ENCODE assay signal across 37 cellular contexts in genomic region chr13:107608736-107609135, GRCh38.
"Had no signal": no experiment of that assay in that cellular context is flagged by ENCODE, and none has a peak within 500 bp of the region (broad histone marks: within the 10 kb centered on the region; RNA-seq: fewer than 3 reads in every experiment).

No MANE protein-coding gene starts in this region.

- FAIRE-seq: bronchial epithelial cell, TTC549 had no signal

- H3K4me1 Mint-ChIP-seq: activated B cell treated with CpG ODN at 0.5 μM for 24 hours; activated CD4-positive, alpha-beta T cell treated with anti-CD3 and anti-CD28 coated beads, Interleukin-2, amount 10 ng/mL, durations not matched to agents 24 days and 14 days; activated naive CD8-positive, alpha-beta T cell treated with anti-CD3 and anti-CD28 coated beads for 36 hours; activated T-helper 17 cell treated with anti-CD3 and anti-CD28 coated beads, Interleukin-2, amount 50 U/mL, for 72 hours; brain; central memory CD8-positive, alpha-beta T cell had no signal

- H3K9me3 ChIP-seq: adrenal gland, ascending aorta had no signal

- H3K4me3 Mint-ChIP-seq: activated B cell treated with CpG ODN at 0.5 μM for 24 hours; activated CD4-positive, alpha-beta memory T cell treated with anti-CD3 and anti-CD28 coated beads for 36 hours; activated CD4-positive, alpha-beta T cell treated with anti-CD3 and anti-CD28 coated beads, Interleukin-2, amount 10 ng/mL, durations not matched to agents 24 days and 14 days; activated CD8-positive, alpha-beta T cell treated with anti-CD3 and anti-CD28 coated beads for 36 hours; activated naive CD4-positive, alpha-beta T cell treated with anti-CD3 and anti-CD28 coated beads for 36 hours; activated naive CD8-positive, alpha-beta T cell treated with anti-CD3 and anti-CD28 coated beads for 36 hours; activated T-cell treated with anti-CD3 and anti-CD28 coated beads, Interleukin-2, amount 50 U/mL, for 4 hours; activated T-cell treated with anti-CD3 and anti-CD28 coated beads, Interleukin-2, amount 50 U/mL, for 72 hours; activated T-helper 1 cell treated with anti-CD3 and anti-CD28 coated beads, Interleukin-12 subunit alpha, Interleukin-12 subunit beta, Interleukin-2, Interleukin-4 antibody, amounts not matched to agents 30 ng/mL and 10 ng/mL and 1 ng/mL, durations not matched to agents 14 hours and 24 hours and 36 hours; activated T-helper 17 cell treated with anti-CD3 and anti-CD28 coated beads, Interleukin-2, amount 50 U/mL, for 72 hours; brain; central memory CD8-positive, alpha-beta T cell; T-helper 1 cell treated with Interleukin-12 subunit alpha and Interleukin-12 subunit beta and Interleukin-4 antibody, amounts not matched to agents 30 μg/mL and 1 μg/mL, for 36 hours; T-helper 2 cell treated with Interferon-gamma antibody and Interleukin-4, amounts not matched to agents 5 μg/mL and 100 μg/mL, for 36 hours had no signal

- H3K36me3 ChIP-seq: adrenal gland, ascending aorta, cardiac muscle cell had no signal

- H3K36me3 Mint-ChIP-seq: activated CD4-positive, alpha-beta memory T cell treated with anti-CD3 and anti-CD28 coated beads for 36 hours; activated naive CD4-positive, alpha-beta T cell treated with anti-CD3 and anti-CD28 coated beads, Interleukin-2, amount 50 U/mL, for 72 hours; activated naive CD8-positive, alpha-beta T cell treated with anti-CD3 and anti-CD28 coated beads for 36 hours; brain had no signal

- ATAC-seq: activated CD8-positive, alpha-beta T cell treated with anti-CD3 and anti-CD28 coated beads for 36 hours; activated naive CD4-positive, alpha-beta T cell treated with anti-CD3 and anti-CD28 coated beads, Interleukin-2, amount 50 U/mL, for 72 hours; activated T-cell treated with anti-CD3 and anti-CD28 coated beads, Interleukin-2, amount 50 U/mL, for 4 hours; activated T-cell treated with anti-CD3 and anti-CD28 coated beads, Interleukin-2, amount 50 U/mL, for 72 hours; activated T-helper 17 cell treated with anti-CD3 and anti-CD28 coated beads, Interleukin-2, amount 50 U/mL, for 72 hours had no signal

- DNase-seq: activated B cell treated with CpG ODN at 0.5 μM for 24 hours; activated CD4-positive, alpha-beta memory T cell treated with anti-CD3 and anti-CD28 coated beads for 36 hours; activated CD4-positive, alpha-beta T cell treated with anti-CD3 and anti-CD28 coated beads for 4 hours; activated CD4-positive, alpha-beta T cell treated with anti-CD3 and anti-CD28 coated beads, Interleukin-2, amount 10 ng/mL, durations not matched to agents 24 days and 14 days; activated CD4-positive, alpha-beta T cell treated with anti-CD3 and anti-CD28 coated beads, Interleukin-2, amount 50 U/mL, for 1 hour; activated CD4-positive, alpha-beta T cell treated with anti-CD3 and anti-CD28 coated beads, Interleukin-2, amount 50 U/mL, for 4 hours; activated CD4-positive, CD25-positive, alpha-beta regulatory T cell treated with anti-CD3 and anti-CD28 coated beads, Interleukin-2, amount 50 U/mL, for 72 hours; activated CD8-positive, alpha-beta memory T cell treated with anti-CD3 and anti-CD28 coated beads, Interleukin-2, amount 50 U/mL, for 4 hours; activated CD8-positive, alpha-beta T cell treated with anti-CD3 and anti-CD28 coated beads for 36 hours; activated effector memory CD4-positive, alpha-beta T cell treated with anti-CD3 and anti-CD28 coated beads, Interleukin-2, amount 50 U/mL, for 16 hours; activated gamma-delta T cell treated with Interleukin-2 at 50 U/mL for 16 hours; activated naive CD4-positive, alpha-beta T cell; activated naive CD4-positive, alpha-beta T cell treated with anti-CD3 and anti-CD28 coated beads for 36 hours; activated naive CD4-positive, alpha-beta T cell treated with anti-CD3 and anti-CD28 coated beads, Interleukin-2, amount 50 U/mL, for 16 hours; activated naive CD8-positive, alpha-beta T cell treated with anti-CD3 and anti-CD28 coated beads for 36 hours; activated T-cell treated with anti-CD3 and anti-CD28 coated beads for 4 hours; activated T-cell treated with anti-CD3 and anti-CD28 coated beads, Interleukin-2, amount 50 U/mL, for 1 hour; activated T-cell treated with anti-CD3 and anti-CD28 coated beads, Interleukin-2, amount 50 U/mL, for 4 hours; activated T-cell treated with anti-CD3 and anti-CD28 coated beads, Interleukin-2, amount 50 U/mL, for 72 hours; adrenal gland; amniotic stem cell; cerebellar nuclear complex; T-helper 1 cell; T-helper 2 cell; T-helper 9 cell had no signal

- H3K27me3 Mint-ChIP-seq: activated B cell treated with CpG ODN at 0.5 μM for 24 hours; activated CD4-positive, alpha-beta memory T cell treated with anti-CD3 and anti-CD28 coated beads for 36 hours; activated CD4-positive, alpha-beta T cell treated with anti-CD3 and anti-CD28 coated beads, Interleukin-2, amount 10 ng/mL, durations not matched to agents 24 days and 14 days; activated CD8-positive, alpha-beta T cell treated with anti-CD3 and anti-CD28 coated beads for 36 hours; activated naive CD8-positive, alpha-beta T cell treated with anti-CD3 and anti-CD28 coated beads for 36 hours; activated T-helper 17 cell treated with anti-CD3 and anti-CD28 coated beads, Interleukin-2, amount 50 U/mL, for 72 hours; brain; central memory CD8-positive, alpha-beta T cell had no signal

- H3K4me1 ChIP-seq: adrenal gland, ascending aorta had no signal

- H3K9me3 Mint-ChIP-seq: activated CD4-positive, alpha-beta memory T cell treated with anti-CD3 and anti-CD28 coated beads for 36 hours; activated CD4-positive, alpha-beta T cell treated with anti-CD3 and anti-CD28 coated beads, Interleukin-2, amount 10 ng/mL, durations not matched to agents 24 days and 14 days; brain had no signal

- H3K27me3 ChIP-seq: adrenal gland, ascending aorta, cardiac muscle cell had no signal

- H3K27ac ChIP-seq: adrenal gland, ascending aorta, cardiac muscle cell, VCaP had no signal

- H3K27ac Mint-ChIP-seq: activated B cell treated with CpG ODN at 0.5 μM for 24 hours; activated CD4-positive, alpha-beta memory T cell treated with anti-CD3 and anti-CD28 coated beads for 36 hours; activated CD4-positive, alpha-beta T cell treated with anti-CD3 and anti-CD28 coated beads, Interleukin-2, amount 10 ng/mL, durations not matched to agents 24 days and 14 days; activated CD8-positive, alpha-beta T cell treated with anti-CD3 and anti-CD28 coated beads for 36 hours; activated naive CD4-positive, alpha-beta T cell treated with anti-CD3 and anti-CD28 coated beads for 36 hours; activated naive CD4-positive, alpha-beta T cell treated with anti-CD3 and anti-CD28 coated beads, Interleukin-2, amount 50 U/mL, for 72 hours; activated naive CD8-positive, alpha-beta T cell treated with anti-CD3 and anti-CD28 coated beads for 36 hours; activated T-cell treated with anti-CD3 and anti-CD28 coated beads, Interleukin-2, amount 50 U/mL, for 72 hours; activated T-helper 1 cell treated with anti-CD3 and anti-CD28 coated beads, Interleukin-12 subunit alpha, Interleukin-12 subunit beta, Interleukin-2, Interleukin-4 antibody, amounts not matched to agents 30 ng/mL and 10 ng/mL and 1 ng/mL, durations not matched to agents 14 hours and 24 hours and 36 hours; activated T-helper 17 cell treated with anti-CD3 and anti-CD28 coated beads, Interleukin-2, amount 50 U/mL, for 72 hours; brain; T-helper 1 cell treated with Interleukin-12 subunit alpha and Interleukin-12 subunit beta and Interleukin-4 antibody, amounts not matched to agents 30 μg/mL and 1 μg/mL, for 36 hours; T-helper 2 cell treated with Interferon-gamma antibody and Interleukin-4, amounts not matched to agents 5 μg/mL and 100 μg/mL, for 36 hours had no signal

- H3K4me3 ChIP-seq: adrenal gland, ascending aorta, cardiac muscle cell had no signal
